In genomic region chr1:36603461-36603860, GRCh38 we compare ENCODE assay signal across 25 cellular contexts.
"Had no signal": no experiment of that assay in that cellular context is flagged by ENCODE, and none has a peak within 500 bp of the region (broad histone marks: within the 10 kb centered on the region; RNA-seq: fewer than 3 reads in every experiment).

No MANE protein-coding gene starts in this region.

- H3K9me3 ChIP-seq: gastroesophageal sphincter, lower lobe of right lung, spleen, testis, uterus had no signal

- H3K36me3 ChIP-seq: gastroesophageal sphincter, lower lobe of right lung, spleen, uterus had no signal

- H3K27me3 ChIP-seq: testis, uterus had no signal

- ATAC-seq: gastroesophageal sphincter; left colon; lower lobe of right lung; naive thymus-derived CD8-positive, alpha-beta T cell had no signal

- H3K4me1 ChIP-seq: gastroesophageal sphincter, lower lobe of right lung, spleen, testis, uterus had no signal

- FAIRE-seq: astrocyte, islet of Langerhans had no signal

- DNase-seq: activated B cell treated with CpG ODN at 0.5 μM for 24 hours; activated CD4-positive, alpha-beta T cell treated with anti-CD3 and anti-CD28 coated beads for 4 hours; activated CD4-positive, alpha-beta T cell treated with anti-CD3 and anti-CD28 coated beads, Interleukin-2, amount 50 U/mL, for 48 hours; activated naive CD4-positive, alpha-beta T cell treated with Interleukin-2 at 50 U/mL for 16 hours; activated naive CD8-positive, alpha-beta T cell treated with anti-CD3 and anti-CD28 coated beads for 36 hours; activated T-cell treated with anti-CD3 and anti-CD28 coated beads, Interleukin-2, amount 50 U/mL, for 48 hours; endodermal cell; head of caudate nucleus; hypothalamus; left colon; lower lobe of right lung; naive thymus-derived CD8-positive, alpha-beta T cell; retina; spleen; stimulated activated CD4-positive, alpha-beta T cell treated with anti-CD3 and anti-CD28 coated beads, Interleukin-4, amount 100 ng/mL, for 1 hour; stimulated activated naive CD4-positive, alpha-beta T cell; T1000; testis; trophoblast cell; uterus had no signal

- H3K27ac ChIP-seq: coronary artery, epithelial cell of prostate, gastroesophageal sphincter, lower lobe of right lung, spleen, testis, uterus had no signal

- H3K4me3 ChIP-seq: coronary artery, gastroesophageal sphincter, lower lobe of right lung, spleen, testis, uterus had no signal
